19 cellular contexts compared by ENCODE assay signal in genomic region chr5:169223595-169223953, GRCh38.
DNase-seq lines count a peak whose midpoint lies in the region; ATAC-seq and TF ChIP-seq lines count a peak whose summit lies in the region.
"Had no signal": no experiment of that assay in that cellular context is flagged by ENCODE, and none has a peak within 500 bp of the region (broad histone marks: within the 10 kb centered on the region; RNA-seq: fewer than 3 reads in every experiment).

No MANE protein-coding gene starts in this region.

- no peak overlapping the region for H3K27ac ChIP-seq in ACC112 (ENCODE audit: low read depth, low read length)
- H3K27ac ChIP-seq in colonic mucosa = no peak overlapping the region
- H3K27ac ChIP-seq: prostate gland, upper lobe of right lung had no signal

- H3K9me3 ChIP-seq in colonic mucosa = no peaks in the 10 kb centered on the region
- H3K9me3 ChIP-seq: prostate gland, upper lobe of right lung had no signal

- TF ChIP-seq CTCF in omental fat pad (IDR thresholded peaks at IDR 0.05) (no peak), colonic mucosa (IDR thresholded peaks at IDR 0.05) (no peak)

- no peaks in the 10 kb centered on the region for H3K27me3 ChIP-seq in ACC112 (ENCODE audit: insufficient read depth, low read length)
- no peaks in the 10 kb centered on the region for H3K27me3 ChIP-seq in colonic mucosa
- H3K27me3 ChIP-seq: upper lobe of right lung had no signal

- peak; percentile 42 for DNase-seq in GM04503 (ENCODE audit: low read depth)
- DNase-seq in cerebellum (ENCODE audit: low spot score) = peak; percentile 53
- no peak for DNase-seq in omental fat pad (ENCODE audit: low spot score)
- no peak for DNase-seq in EL
- DNase-seq in SIG-M5 (lab: John Stamatoyannopoulos, UW) = no peak
- DNase-seq in colonic mucosa = no peak
- no peak for DNase-seq in DMS114 treated with DMSO at 0.1 percent for 48 hours (lab: John Stamatoyannopoulos, UW; ENCODE audit: unreplicated experiment)
- DNase-seq: activated CD4-positive, alpha-beta T cell treated with anti-CD3 and anti-CD28 coated beads for 48 hours; activated CD8-positive, alpha-beta memory T cell treated with anti-CD3 and anti-CD28 coated beads, Interleukin-2, amount 10 ng/mL, durations not matched to agents 7 days and 5 days; CD4-positive, CD25-positive, alpha-beta regulatory T cell; KG1; mesendoderm; NCI-H187; NCI-H774; stimulated activated naive CD8-positive, alpha-beta T cell treated with anti-CD3 and anti-CD28 coated beads, Interleukin-15, Interleukin-2, amounts not matched to agents 100 U/mL and 50 U/mL, for 24 hours; upper lobe of right lung had no signal

- no peak overlapping the region for H3K9ac ChIP-seq in colonic mucosa (ENCODE audit: low read depth in 2 of 2, low read length in 2 of 2)

- ATAC-seq in omental fat pad (ENCODE audit: low FRiP score) = peak; percentile 83
- ATAC-seq: activated CD8-positive, alpha-beta memory T cell treated with anti-CD3 and anti-CD28 coated beads, Interleukin-2, amount 10 ng/mL, durations not matched to agents 7 days and 5 days; natural killer cell treated with Interleukin-12 subunit alpha and Interleukin-12 subunit beta and Interleukin-15 and Interleukin-18, amount 100 ng/mL, for 72 hours; stimulated activated naive CD8-positive, alpha-beta T cell treated with anti-CD3 and anti-CD28 coated beads, Interleukin-15, Interleukin-2, amounts not matched to agents 100 U/mL and 50 U/mL, for 24 hours; upper lobe of right lung had no signal

- peak overlapping the region; percentile 30; the same call in 1 of the 2 replicates for H3K4me3 ChIP-seq in ACC112 (ENCODE audit: low read depth, low read length)
- no peak overlapping the region for H3K4me3 ChIP-seq in colonic mucosa
- H3K4me3 ChIP-seq: prostate gland, upper lobe of right lung had no signal

- peak overlapping the region; percentile 44 for H2AFZ ChIP-seq in ACC112 (ENCODE audit: low read length, unreplicated experiment)

- intact Hi-C loops in colonic mucosa (cut with DNase I) = no loop called here

- H3K79me2 ChIP-seq in ACC112 (ENCODE audit: control insufficient read depth, insufficient read depth, low read length, unreplicated experiment) = no peaks in the 10 kb centered on the region

- H3K36me3 ChIP-seq in ACC112 (ENCODE audit: insufficient read depth, low read length) = no peaks in the 10 kb centered on the region
- H3K36me3 ChIP-seq in colonic mucosa = no peaks in the 10 kb centered on the region
- H3K36me3 ChIP-seq: prostate gland, upper lobe of right lung had no signal

- H3K4me1 ChIP-seq in ACC112 (ENCODE audit: control insufficient read depth, insufficient read depth, low read length, unreplicated experiment) (peaks cover 15% of the 10 kb centered on the region), colonic mucosa (no peaks in the 10 kb centered on the region)
- H3K4me1 ChIP-seq: prostate gland had no signal

Comparison
In these comparisons a context has a peak if more than half of its experiments do, and no peak if none do; other contexts are left out.
1. DNase-seq: peak in GM04503 (single experiment) and cerebellum (single experiment); none in omental fat pad (single experiment), EL (single experiment), SIG-M5 (single experiment), colonic mucosa (single experiment) and DMS114 treated with DMSO at 0.1 percent for 48 hours (single experiment).